Comparison of ENCODE assay signal across 8 cellular contexts in genomic region chr1:151510957-151511635, GRCh38. TPM values are rescaled to one million over a fixed set of nuclear protein-coding genes. Genes with fewer than 3 reads are reported as not detected.
A peak's percentile ranks its signal among the peaks of the same experiment; 100 is the strongest.
DNase-seq lines count a peak whose midpoint lies in the region; ATAC-seq, FAIRE-seq and TF ChIP-seq lines count a peak whose summit lies in the region.

CGN (plus strand) TSS chr1:151511387; CDS start chr1:151518520, 7,133 bp downstream.

- peak within 1 kb of the TSS; percentile 56 for H3K27ac Mint-ChIP-seq in activated naive CD8-positive, alpha-beta T cell treated with anti-CD3 and anti-CD28 coated beads, Interleukin-2, amount 10 ng/mL, durations not matched to agents 7 days and 5 days

- peaks cover 21% of the 10 kb centered on the region for H3K27me3 Mint-ChIP-seq in activated naive CD8-positive, alpha-beta T cell treated with anti-CD3 and anti-CD28 coated beads, Interleukin-2, amount 10 ng/mL, durations not matched to agents 7 days and 5 days

- H3F3A ChIP-seq in DOHH2 (ENCODE audit: control insufficient read depth, insufficient read depth) (peaks cover 7% of the 10 kb centered on the region; the same call in 1 of the 2 replicates), SU-DHL-6 (ENCODE audit: insufficient read depth) (peaks cover 6% of the 10 kb centered on the region; the same call in 1 of the 2 replicates)

- no peak within 1 kb of the TSS for H3K27ac ChIP-seq in DOHH2 (ENCODE audit: low read depth, low read length)
- H3K27ac ChIP-seq in SU-DHL-6 (ENCODE audit: low read depth, low read length), result no peak within 1 kb of the TSS
- H3K27ac ChIP-seq in pancreas, result peak within 1 kb of the TSS; percentile 90 to 98 (median 94)
- peak within 1 kb of the TSS; percentile 36 for H3K27ac ChIP-seq in thymus (ENCODE audit: low read depth)

- WGBS in pancreas, 2 donors, result 0% methylated on average over 28 to 68 of the region's 68 CpGs
- WGBS in thymus, result under 1% methylated on average over 68 of the region's 68 CpGs

- H4K20me1 ChIP-seq in DOHH2 (ENCODE audit: control insufficient read depth, insufficient read depth, low read depth, low read length), result no peaks in the 10 kb centered on the region
- H4K20me1 ChIP-seq in SU-DHL-6 (ENCODE audit: low read depth, low read length), result no peaks in the 10 kb centered on the region

- H3K4me1 ChIP-seq in DOHH2 (ENCODE audit: control insufficient read depth, low read length) (peaks cover 27% of the 10 kb centered on the region), pancreas (peaks cover 11 to 24% (median 24%) of the 10 kb centered on the region in 3 donors), thymus (ENCODE audit: control insufficient read depth, insufficient read depth, low read length) (peaks cover 13% of the 10 kb centered on the region)

- no peaks in the 10 kb centered on the region for H3K9me3 ChIP-seq in DOHH2 (ENCODE audit: control insufficient read depth, insufficient read depth, low read length)
- no peaks in the 10 kb centered on the region for H3K9me3 ChIP-seq in SU-DHL-6 (ENCODE audit: insufficient read depth, low read length)
- H3K9me3 ChIP-seq in pancreas, result no peaks in the 10 kb centered on the region
- H3K9me3 ChIP-seq in thymus (ENCODE audit: control insufficient read depth), result no peaks in the 10 kb centered on the region

- H2AFZ ChIP-seq in SU-DHL-6 (ENCODE audit: low read depth, low read length, severe bottlenecking), result peak within 1 kb of the TSS; percentile 96

- peak within 1 kb of the TSS; percentile 94 for H3K4me2 ChIP-seq in DOHH2 (ENCODE audit: low read length)
- H3K4me2 ChIP-seq in SU-DHL-6 (ENCODE audit: low read depth, low read length, poor library complexity, severe bottlenecking), result peak within 1 kb of the TSS; percentile 75

- H3K4me1 Mint-ChIP-seq in activated naive CD8-positive, alpha-beta T cell treated with anti-CD3 and anti-CD28 coated beads, Interleukin-2, amount 10 ng/mL, durations not matched to agents 7 days and 5 days, result peaks cover 20% of the 10 kb centered on the region

- peaks cover 21% of the 10 kb centered on the region for H3K27me3 ChIP-seq in DOHH2 (ENCODE audit: control insufficient read depth, low read length)
- H3K27me3 ChIP-seq in SU-DHL-6 (ENCODE audit: low read length), result no peaks in the 10 kb centered on the region
- H3K27me3 ChIP-seq in pancreas, result no peaks in the 10 kb centered on the region
- H3K27me3 ChIP-seq in thymus (ENCODE audit: control insufficient read depth, insufficient read depth), result no peaks in the 10 kb centered on the region

- H3K9me2 ChIP-seq in DOHH2 (replicated peaks; ENCODE audit: control insufficient read depth, low read length) (no peaks in the 10 kb centered on the region), SU-DHL-6 (replicated peaks; ENCODE audit: insufficient read depth, low read length) (no peaks in the 10 kb centered on the region)

- peak within 1 kb of the TSS; percentile 66 for H3K9ac ChIP-seq in SU-DHL-6 (ENCODE audit: low read length)

- H3K4me3 Mint-ChIP-seq in activated naive CD8-positive, alpha-beta T cell treated with anti-CD3 and anti-CD28 coated beads, Interleukin-2, amount 10 ng/mL, durations not matched to agents 7 days and 5 days, result peak within 1 kb of the TSS; percentile 84

- FAIRE-seq in pancreas (lab: Jason Lieb, UNC), result no peak

- H3K36me3 ChIP-seq in DOHH2 (ENCODE audit: control insufficient read depth, low read length), result no peaks in the 10 kb centered on the region
- H3K36me3 ChIP-seq in SU-DHL-6 (ENCODE audit: low read length), result no peaks in the 10 kb centered on the region
- H3K36me3 ChIP-seq in pancreas, result no peaks in the 10 kb centered on the region
- H3K36me3 ChIP-seq in thymus (ENCODE audit: control insufficient read depth, insufficient read depth), result no peaks in the 10 kb centered on the region

- intact Hi-C loops in Right ventricle myocardium superior (cut with DNase I), result no loop called here
- intact Hi-C loops in pancreas (cut with DNase I), result no loop called here

- no peaks in the 10 kb centered on the region for H3K9me3 Mint-ChIP-seq in activated naive CD8-positive, alpha-beta T cell treated with anti-CD3 and anti-CD28 coated beads, Interleukin-2, amount 10 ng/mL, durations not matched to agents 7 days and 5 days

- H3K36me3 Mint-ChIP-seq in activated naive CD8-positive, alpha-beta T cell treated with anti-CD3 and anti-CD28 coated beads, Interleukin-2, amount 10 ng/mL, durations not matched to agents 7 days and 5 days, result no peaks in the 10 kb centered on the region

- DNase-seq in HFF-Myc (ENCODE audit: extremely low read depth, low read depth) (no peak), NCI-H1105 (lab: John Stamatoyannopoulos, UW) (peak; percentile 96), Right ventricle myocardium superior (peak; percentile 87), pancreas (peak; percentile 90 to 96 (median 93))
- DNase-seq in activated naive CD8-positive, alpha-beta T cell treated with anti-CD3 and anti-CD28 coated beads, Interleukin-2, amount 10 ng/mL, durations not matched to agents 7 days and 5 days, result peak; percentile 85

- no peak for TF ChIP-seq CTCF in DOHH2 (IDR thresholded peaks at IDR 0.05; ENCODE audit: low read depth, low read length, poor library complexity, severe bottlenecking)
- TF ChIP-seq CTCF in HFF-Myc (IDR thresholded peaks at IDR 0.05; ENCODE audit: low read depth, low read length, missing control alignments), result no peak
- TF ChIP-seq CTCF in SU-DHL-6 (IDR thresholded peaks at IDR 0.05; ENCODE audit: insufficient read depth, low read length, poor library complexity, severe bottlenecking), result no peak
- TF ChIP-seq CTCF in pancreas (IDR thresholded peaks at IDR 0.05), result no peak

- H3K4me3 ChIP-seq in DOHH2 (ENCODE audit: low read length) (peak within 1 kb of the TSS; percentile 80), HFF-Myc (replicated peaks; ENCODE audit: low read depth, low read length) (peak within 1 kb of the TSS; percentile 46), SU-DHL-6 (ENCODE audit: insufficient read depth, low read length, poor library complexity, severe bottlenecking) (peak within 1 kb of the TSS; percentile 79), pancreas (peak within 1 kb of the TSS; percentile 56 to 82 (median 78)), thymus (ENCODE audit: low read length) (peak within 1 kb of the TSS; percentile 81)

- H3K79me2 ChIP-seq in DOHH2 (ENCODE audit: control insufficient read depth, low read length) (no peaks in the 10 kb centered on the region), SU-DHL-6 (ENCODE audit: insufficient read depth, low read length) (no peaks in the 10 kb centered on the region)

- POLR2A ChIA-PET in activated naive CD8-positive, alpha-beta T cell treated with anti-CD3 and anti-CD28 coated beads, Interleukin-2, amount 10 ng/mL, durations not matched to agents 7 days and 5 days (lab: Charles Lee), result interaction anchor here (0.9 to 1.1 kb wide), 2 partner anchors 252 to 317 kb away, joined by 3 to 4 read pairs; no protein-coding TSS in a partner anchor

- ATAC-seq in activated naive CD8-positive, alpha-beta T cell treated with anti-CD3 and anti-CD28 coated beads, Interleukin-2, amount 10 ng/mL, durations not matched to agents 7 days and 5 days (ENCODE audit: low read depth), result peak; percentile 89
- peak; percentile 97 for ATAC-seq in Right ventricle myocardium superior (ENCODE audit: poor library complexity)
- peak; percentile 75 to 85 (median 81) for ATAC-seq in pancreas

RNA-seq across cellular contexts. Expression of gene CGN, which starts in this region (rescaled TPM):
- under 1 TPM; 0.33 to 0.40 TPM for total RNA-seq in activated naive CD8-positive, alpha-beta T cell treated with anti-CD3 and anti-CD28 coated beads, Interleukin-2, amount 10 ng/mL, durations not matched to agents 7 days and 5 days
- total RNA-seq in Right ventricle myocardium superior, result 0.27 TPM
- 10 to 100 TPM; 26.9 to 47.5 (median 35.8) TPM for total RNA-seq in pancreas
- 10 to 100 TPM; 40.6 to 63.2 TPM for polyA plus RNA-seq in pancreas
- 2.8 TPM for polyA plus RNA-seq in thymus

Comparison
In these comparisons a context has a peak if more than half of its experiments do, and no peak if none do; other contexts are left out.
1. RNA of gene CGN (total RNA-seq): 26.9 to 47.5 TPM in pancreas; 0.33 to 0.40 TPM in activated naive CD8-positive, alpha-beta T cell treated with anti-CD3 and anti-CD28 coated beads, Interleukin-2, amount 10 ng/mL, durations not matched to agents 7 days and 5 days and 0.27 TPM in Right ventricle myocardium superior (single experiment); every median in the first group is over 10 times any median in the second.
2. RNA of gene CGN (polyA plus RNA-seq): 40.6 to 63.2 TPM in pancreas; 2.8 TPM in thymus (single experiment); every median in the first group is over 10 times any median in the second.
3. Peak in DNase-seq and ATAC-seq in activated naive CD8-positive, alpha-beta T cell treated with anti-CD3 and anti-CD28 coated beads, Interleukin-2, amount 10 ng/mL, durations not matched to agents 7 days and 5 days; RNA of the gene not detected or under 1 TPM.
4. Peak in DNase-seq and ATAC-seq in Right ventricle myocardium superior; RNA of the gene not detected or under 1 TPM.
5. H3K27ac ChIP-seq: peak in pancreas (4 of 4) and thymus (single experiment); none in DOHH2 (single experiment) and SU-DHL-6 (single experiment).
6. Peak in every context shown above with its lines, with median percentiles within 50 percentile points of each other: H3K4me3 ChIP-seq and ATAC-seq.